13 cellular contexts compared by ENCODE assay signal in the genomic region with DNA sequence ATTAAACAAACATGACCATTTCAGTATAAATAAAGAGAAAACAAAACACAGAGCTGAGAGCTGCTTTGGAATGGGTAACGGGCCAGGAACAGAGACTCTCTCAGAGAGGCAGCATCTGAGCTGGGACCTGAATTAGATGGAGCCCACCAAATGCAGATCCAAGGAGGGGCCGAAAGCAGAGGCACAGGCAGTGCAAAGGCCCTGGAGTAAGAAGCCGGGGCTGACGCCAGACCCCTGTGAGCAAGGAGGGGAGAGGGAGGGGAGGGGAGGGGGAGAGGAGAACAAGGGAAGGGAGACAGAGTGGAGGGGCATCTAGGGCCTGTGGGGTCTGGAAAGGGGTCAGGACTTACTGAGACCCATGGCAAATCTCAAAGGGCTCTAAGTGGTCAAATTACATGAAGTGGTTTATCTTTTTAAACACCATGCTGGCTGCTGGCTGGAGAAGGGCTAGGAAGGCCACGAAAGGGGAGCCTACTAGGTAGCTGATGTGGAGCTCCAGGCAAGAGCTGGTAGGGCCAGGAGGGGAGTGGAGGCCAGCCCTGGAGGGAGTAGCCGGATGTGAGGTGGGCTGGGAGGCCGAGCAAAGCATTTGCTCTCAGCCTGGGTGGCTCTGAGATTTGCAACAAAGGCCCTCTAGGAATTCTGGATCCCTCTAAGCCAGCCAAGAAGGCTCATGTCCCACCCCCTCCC. TPM values are rescaled to one million over a fixed set of nuclear protein-coding genes. Genes with fewer than 3 reads are reported as not detected.
A peak's percentile ranks its signal among the peaks of the same experiment; 100 is the strongest.
DNase-seq lines count a peak whose midpoint lies in the region; TF ChIP-seq lines count a peak whose summit lies in the region.
"Had no signal": no experiment of that assay in that cellular context is flagged by ENCODE, and none has a peak within 500 bp of the region (broad histone marks: within the 10 kb centered on the region; RNA-seq: fewer than 3 reads in every experiment).

No MANE protein-coding gene starts in this region.

- H3K4me3 ChIP-seq in esophagus muscularis mucosa (peak overlapping the region in 2 of 4 donors; percentile 64 to 93), tibial nerve (peak overlapping the region in 1 of 4 donors; percentile 64)
- no peak overlapping the region for H3K4me3 ChIP-seq in effector memory CD4-positive, alpha-beta T cell (ENCODE audit: insufficient read depth, low read depth, low read length, poor library complexity, severe bottlenecking)

- H3K9me3 Mint-ChIP-seq in neural crest cell: no peaks in the 10 kb centered on the region

- no peaks in the 10 kb centered on the region for H3K27me3 Mint-ChIP-seq in neural crest cell (ENCODE audit: low read depth)

- H3K36me3 Mint-ChIP-seq in neural crest cell (ENCODE audit: low read depth): no peaks in the 10 kb centered on the region

- H3K27me3 ChIP-seq in esophagus muscularis mucosa (no peaks in the 10 kb centered on the region), tibial nerve (no peaks in the 10 kb centered on the region)
- no peaks in the 10 kb centered on the region for H3K27me3 ChIP-seq in effector memory CD4-positive, alpha-beta T cell (replicated peaks; ENCODE audit: control insufficient read depth, insufficient read depth, low read length, poor library complexity, severe bottlenecking)
- H3K27me3 ChIP-seq: adrenal gland had no signal

- WGBS in esophagus muscularis mucosa: 86% methylated on average over 6 of the region's 7 CpGs
- WGBS in tibial nerve, 2 donors: 61 to 81% methylated on average over 6 to 7 of the region's 7 CpGs

- H3K9me3 ChIP-seq in esophagus muscularis mucosa (no peaks in the 10 kb centered on the region), tibial nerve (no peaks in the 10 kb centered on the region)
- no peaks in the 10 kb centered on the region for H3K9me3 ChIP-seq in effector memory CD4-positive, alpha-beta T cell (ENCODE audit: control insufficient read depth, low read length)
- H3K9me3 ChIP-seq: adrenal gland had no signal

- H3K36me3 ChIP-seq in esophagus muscularis mucosa (peaks cover 0 to 5% (median 0%) of the 10 kb centered on the region in 4 donors), tibial nerve (no peaks in the 10 kb centered on the region)
- no peaks in the 10 kb centered on the region for H3K36me3 ChIP-seq in effector memory CD4-positive, alpha-beta T cell (ENCODE audit: control insufficient read depth, insufficient read depth, low read length)
- H3K36me3 ChIP-seq: adrenal gland had no signal

- TF ChIP-seq POLR2A in esophagus muscularis mucosa (IDR thresholded peaks at IDR 0.05; ENCODE audit: low read depth) (no peak), tibial nerve (IDR thresholded peaks at IDR 0.05) (no peak)

- peak overlapping the region; percentile 77 for H3K27ac ChIP-seq in RWPE1
- peak overlapping the region; percentile 87 to 94 (median 88) for H3K27ac ChIP-seq in esophagus muscularis mucosa (replicated peaks in 1 of 4)
- H3K27ac ChIP-seq in tibial nerve: peak overlapping the region; percentile 69 to 92 (median 79)
- no peak overlapping the region for H3K27ac ChIP-seq in effector memory CD4-positive, alpha-beta T cell (ENCODE audit: insufficient read depth, low read length, poor library complexity, severe bottlenecking)

- POLR2A ChIA-PET in RWPE1 (lab: Yijun Ruan, JAX; ENCODE audit: low non-redundant PET): no interaction called here

- H3K4me3 Mint-ChIP-seq in neural crest cell: peak overlapping the region; percentile 92

- H3K4me1 Mint-ChIP-seq in neural crest cell: peaks cover 42% of the 10 kb centered on the region

- no peak for DNase-seq in RWPE1 (ENCODE audit: low spot score)
- no peak for DNase-seq in esophagus muscularis mucosa (ENCODE audit: extremely low spot score)
- DNase-seq in neural crest cell (ENCODE audit: low read depth, low spot score): no peak
- no peak for DNase-seq in tibial nerve (ENCODE audit: low spot score in 2 of 2)
- DNase-seq in pons (ENCODE audit: low spot score): no peak
- DNase-seq in effector memory CD4-positive, alpha-beta T cell: no peak
- DNase-seq in stimulated activated CD8-positive, alpha-beta memory T cell treated with anti-CD3 and anti-CD28 coated beads, Interleukin-4, amount 100 ng/mL, for 48 hours: no peak
- DNase-seq: activated CD8-positive, alpha-beta memory T cell treated with anti-CD3 and anti-CD28 coated beads, Interleukin-2, amount 50 U/mL, for 4 hours; MM.1S had no signal

- CTCF ChIA-PET in RWPE1 (lab: Yijun Ruan, JAX): interaction anchor here (0.5 to 1.0 kb wide), 3 partner anchors 32 to 84 kb away, joined by 3 to 5 read pairs (median 4); no protein-coding TSS in a partner anchor

- intact Hi-C loops in esophagus muscularis mucosa (cut with DNase I): no loop called here

- TF ChIP-seq EP300 in esophagus muscularis mucosa (IDR thresholded peaks at IDR 0.05) (no peak), tibial nerve (IDR thresholded peaks at IDR 0.05) (no peak)

- no peak for TF ChIP-seq CTCF in RWPE1 (conservative IDR thresholded peaks at IDR 0.05; ENCODE audit: low read depth)
- no peak for TF ChIP-seq CTCF in esophagus muscularis mucosa (IDR thresholded peaks at IDR 0.05)
- no peak for TF ChIP-seq CTCF in neural crest cell (conservative IDR thresholded peaks at IDR 0.05)
- no peak for TF ChIP-seq CTCF in tibial nerve (IDR thresholded peaks at IDR 0.05)

- H3K4me1 ChIP-seq in esophagus muscularis mucosa: peaks cover 71 to 93% (median 85%) of the 10 kb centered on the region in 4 donors
- peaks cover 0 to 78% (median 49%) of the 10 kb centered on the region in 4 donors for H3K4me1 ChIP-seq in tibial nerve
- peaks cover 18% of the 10 kb centered on the region for H3K4me1 ChIP-seq in effector memory CD4-positive, alpha-beta T cell (ENCODE audit: control insufficient read depth, insufficient read depth, low read length, poor library complexity, severe bottlenecking)

- H3K27ac Mint-ChIP-seq in neural crest cell (ENCODE audit: unreplicated experiment): peak overlapping the region; percentile 43

RNA-seq across cellular contexts. Expression of gene OSBPL5, which starts 3.2 kb away (rescaled TPM):
- total RNA-seq in esophagus muscularis mucosa (100 to 1,000 TPM in 1 of 4 donors, 10 to 100 TPM in 3; 59.6 to 119 (median 71.7) TPM), neural crest cell (30.6 and 31.4 TPM in 2 replicates), tibial nerve (100 to 1,000 TPM in 2 of 4 donors, 10 to 100 TPM in 2; 58.8 to 168 (median 106) TPM)

RNA-seq across cellular contexts. Expression of gene MRGPRG, which starts 56.7 kb away (rescaled TPM):
- not detected for total RNA-seq in esophagus muscularis mucosa
- not detected in 2 replicates for total RNA-seq in neural crest cell
- total RNA-seq in tibial nerve: not detected
- total RNA-seq: adrenal gland, endothelial cell of umbilical vein, NCI-H460, RPMI7951 had no signal
